8 cellular contexts compared by ENCODE assay signal in the genomic region with DNA sequence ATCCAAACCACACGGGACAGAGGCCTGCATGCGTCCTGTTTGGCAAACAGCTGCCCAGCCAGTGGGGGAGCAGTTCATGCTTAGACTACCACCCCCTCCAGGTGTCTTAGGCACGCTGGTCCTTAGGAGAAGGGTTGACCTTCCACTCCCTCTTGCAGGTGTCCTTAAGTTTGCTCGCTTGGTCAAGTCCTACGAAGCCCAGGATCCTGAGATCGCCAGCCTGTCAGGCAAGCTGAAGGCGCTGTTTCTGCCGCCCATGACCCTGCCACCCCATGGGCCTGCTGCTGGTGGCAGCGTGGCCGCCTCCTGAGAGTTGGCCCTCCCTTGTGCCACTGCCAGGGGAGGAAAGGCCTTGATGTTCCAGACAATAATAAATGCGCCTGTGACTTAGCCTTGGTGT. TPM values are rescaled to one million over a fixed set of nuclear protein-coding genes. Genes with fewer than 3 reads are reported as not detected.
DNase-seq lines count a peak whose midpoint lies in the region; ATAC-seq and TF ChIP-seq lines count a peak whose summit lies in the region.

No MANE protein-coding gene starts in this region.

- H3K9me2 ChIP-seq in SU-DHL-6 (replicated peaks; ENCODE audit: insufficient read depth, low read length), result no peaks in the 10 kb centered on the region

- no peaks in the 10 kb centered on the region for H4K20me1 ChIP-seq in SU-DHL-6 (ENCODE audit: low read depth, low read length)

- H3F3A ChIP-seq in SU-DHL-6 (ENCODE audit: insufficient read depth), result peaks cover 28% of the 10 kb centered on the region

- ATAC-seq in gastroesophageal sphincter, result no peak
- no peak for ATAC-seq in GM19467 (IDR thresholded peaks at IDR 0.05; ENCODE audit: unreplicated experiment)

- peak; percentile 69 for DNase-seq in DMS53 (lab: John Stamatoyannopoulos, UW)
- DNase-seq in DMS53 treated with DMSO at 0.1 percent for 48 hours (lab: John Stamatoyannopoulos, UW; ENCODE audit: unreplicated experiment), result no peak
- DNase-seq in spleen, result peak; percentile 79
- no peak for DNase-seq in ecto neural progenitor cell (ENCODE audit: low spot score)
- no peak for DNase-seq in head of caudate nucleus

- intact Hi-C loops in spleen (cut with DNase I; ENCODE audit: low total_unique reads) (loop anchor here (10.0 kb wide), 1 partner anchor 169 kb away; no protein-coding TSS in a partner anchor), head of caudate nucleus (cut with DNase I) (loop anchor here (2.0 to 5.0 kb wide), 2 partner anchors 25 to 167 kb away; a partner anchor contains a TSS)

- H3K9ac ChIP-seq in SU-DHL-6 (ENCODE audit: low read length), result peak overlapping the region; percentile 74

- TF ChIP-seq POLR2A in gastroesophageal sphincter (IDR thresholded peaks at IDR 0.05) (no peak), spleen (IDR thresholded peaks at IDR 0.05) (no peak)

- no peaks in the 10 kb centered on the region for H3K36me3 ChIP-seq in SU-DHL-6 (ENCODE audit: low read length)
- H3K36me3 ChIP-seq in gastroesophageal sphincter, result peaks cover 0 to 40% of the 10 kb centered on the region in 2 donors
- H3K36me3 ChIP-seq in spleen, result peaks cover 0 to 21% (median 4%) of the 10 kb centered on the region in 6 donors

- no peak overlapping the region for H3K4me3 ChIP-seq in SU-DHL-6 (ENCODE audit: insufficient read depth, low read length, poor library complexity, severe bottlenecking)
- no peak overlapping the region for H3K4me3 ChIP-seq in gastroesophageal sphincter
- H3K4me3 ChIP-seq in spleen, result peak overlapping the region in 6 of 8 donors; percentile 14 to 81 (median 36)

- H3K9me3 ChIP-seq in SU-DHL-6 (ENCODE audit: insufficient read depth, low read length) (no peaks in the 10 kb centered on the region), gastroesophageal sphincter (no peaks in the 10 kb centered on the region), spleen (no peaks in the 10 kb centered on the region)

- H3K27ac ChIP-seq in SU-DHL-6 (ENCODE audit: low read depth, low read length) (peak overlapping the region; percentile 82; the same call in 1 of the 2 replicates), gastroesophageal sphincter (peak overlapping the region in 3 of 4 donors; percentile 94 to 96 (median 95)), spleen (peak overlapping the region; percentile 80 to 99 (median 96))

- no peaks in the 10 kb centered on the region for H3K79me2 ChIP-seq in SU-DHL-6 (ENCODE audit: insufficient read depth, low read length)

- H3K4me1 ChIP-seq in gastroesophageal sphincter (peaks cover 0 to 57% (median 18%) of the 10 kb centered on the region in 3 donors), spleen (peaks cover 53 to 94% (median 80%) of the 10 kb centered on the region in 6 donors)

- no peak overlapping the region for H2AFZ ChIP-seq in SU-DHL-6 (ENCODE audit: low read depth, low read length, severe bottlenecking)

- TF ChIP-seq EP300 in gastroesophageal sphincter (IDR thresholded peaks at IDR 0.05), result no peak

- no peak for TF ChIP-seq CTCF in SU-DHL-6 (IDR thresholded peaks at IDR 0.05; ENCODE audit: insufficient read depth, low read length, poor library complexity, severe bottlenecking)
- no peak for TF ChIP-seq CTCF in gastroesophageal sphincter (IDR thresholded peaks at IDR 0.05)
- no peak for TF ChIP-seq CTCF in spleen (IDR thresholded peaks at IDR 0.05 in 8 of 11, conservative IDR thresholded peaks at IDR 0.05 in 3 of 11)

- peak overlapping the region; percentile 82 for H3K4me2 ChIP-seq in SU-DHL-6 (ENCODE audit: low read depth, low read length, poor library complexity, severe bottlenecking)

- 73% methylated on average over 5 of the region's 11 CpGs; no CpG with 5 or more reads in 1 of the 2 donors for WGBS in gastroesophageal sphincter (ENCODE audit: low coverage in 1 of 2), 2 donors
- 54 to 77% (median 68%) methylated on average over 8 to 11 of the region's 11 CpGs for WGBS in spleen, 5 donors

- no peaks in the 10 kb centered on the region for H3K27me3 ChIP-seq in SU-DHL-6 (ENCODE audit: low read length)
- no peaks in the 10 kb centered on the region for H3K27me3 ChIP-seq in gastroesophageal sphincter
- H3K27me3 ChIP-seq in spleen (replicated peaks in 1 of 7), result no peaks in the 10 kb centered on the region

RNA-seq across cellular contexts. Expression of a gene that starts 1.8 kb away (rescaled TPM):
- 100 to 1,000 TPM; 172 to 521 (median 367) TPM for total RNA-seq in gastroesophageal sphincter
- 100 to 1,000 TPM in 6 of 7 donors, 10 to 100 TPM in 1; 79.2 to 364 (median 116) TPM for total RNA-seq in spleen
- polyA plus RNA-seq in spleen, result 100 to 1,000 TPM; 181 to 323 (median 242) TPM

RNA-seq across cellular contexts. Expression of a gene that starts 2.0 kb away (rescaled TPM):
- total RNA-seq in gastroesophageal sphincter, result not detected
- not detected for total RNA-seq in spleen
- polyA plus RNA-seq in spleen, result not detected

RNA-seq across cellular contexts. Expression of a gene that starts 5.5 kb away (rescaled TPM):
- 10 to 100 TPM in 1 of 4 donors, 1 to 10 TPM in 3; 2.6 to 15.9 (median 7.5) TPM for total RNA-seq in gastroesophageal sphincter
- 100 to 1,000 TPM; 314 to 431 (median 423) TPM for total RNA-seq in spleen
- 100 to 1,000 TPM; 398 to 713 (median 604) TPM for polyA plus RNA-seq in spleen

RNA-seq across cellular contexts. Expression of a gene that starts 17.9 kb away (rescaled TPM):
- total RNA-seq in gastroesophageal sphincter, result 100 to 1,000 TPM in 2 of 4 donors, 10 to 100 TPM in 2; 49.0 to 136 (median 95.2) TPM
- total RNA-seq in spleen, result 100 to 1,000 TPM in 1 of 7 donors, 10 to 100 TPM in 6; 64.7 to 112 (median 81.7) TPM
- 10 to 100 TPM; 10.1 to 42.0 (median 21.4) TPM for polyA plus RNA-seq in spleen

RNA-seq across cellular contexts. Expression of a gene that starts 24.9 kb away (rescaled TPM):
- total RNA-seq in gastroesophageal sphincter (100 to 1,000 TPM; 170 to 215 (median 187) TPM), spleen (100 to 1,000 TPM; 127 to 143 (median 133) TPM)
- 100 to 1,000 TPM; 166 to 199 (median 177) TPM for polyA plus RNA-seq in spleen

Comparison
In these comparisons a context has a peak if more than half of its experiments do, and no peak if none do; other contexts are left out.
1. DNase-seq: peak in DMS53 (single experiment) and spleen (single experiment); none in DMS53 treated with DMSO at 0.1 percent for 48 hours (single experiment), ecto neural progenitor cell (single experiment) and head of caudate nucleus (0 of 42).
2. H3K4me3 ChIP-seq: peak in spleen (6 of 8); none in SU-DHL-6 (single experiment) and gastroesophageal sphincter (0 of 2).
3. RNA of a gene that starts 5.5 kb away (total RNA-seq): 314 to 431 TPM in spleen; 2.6 to 15.9 TPM in gastroesophageal sphincter; every median in the first group is over 10 times any median in the second.
4. Peak in every context shown above with its lines, with median percentiles within 50 percentile points of each other: H3K27ac ChIP-seq.